In genomic region chr17:26937750-26938322, GRCh38 we compare ENCODE assay signal across 8 cellular contexts.
DNase-seq lines count a peak whose midpoint lies in the region; ATAC-seq and TF ChIP-seq lines count a peak whose summit lies in the region.
"Not testable (repeated sequence)": the region's sequence is repeated elsewhere in the genome, so short reads cannot be mapped to it uniquely, and the experiment has no call there.

No MANE protein-coding gene starts in this region.

- not testable (repeated sequence) for DNase-seq in CD4-positive, CD25-positive, alpha-beta regulatory T cell; RWPE2 (ENCODE audit: low spot score); endodermal cell; left ventricle myocardium superior; lower lobe of right lung; psoas muscle; aorta

- H3K27ac ChIP-seq in CD4-positive, CD25-positive, alpha-beta regulatory T cell (ENCODE audit: insufficient read depth, low read length, poor library complexity, severe bottlenecking); RWPE2 (ENCODE audit: poor library complexity, severe bottlenecking); endodermal cell (ENCODE audit: low read depth, low read length); lower lobe of right lung; psoas muscle; aorta (ENCODE audit: low read depth in 1 of 2, low read length in 2 of 2): not testable (repeated sequence)

- H3K9ac ChIP-seq in endodermal cell (ENCODE audit: extremely low read depth, low read length, poor library complexity, severe bottlenecking) = not testable (repeated sequence)

- peak; percentile 18 to 50 for ATAC-seq in CD4-positive, CD25-positive, alpha-beta regulatory T cell (ENCODE audit: low read depth in 2 of 2)
- ATAC-seq in HG02610 (IDR thresholded peaks at IDR 0.05; ENCODE audit: unreplicated experiment) = peak; percentile 31
- peak; percentile 38; the same call in 1 of the 3 replicates for ATAC-seq in RWPE2 (ENCODE audit: low read depth)
- ATAC-seq in left ventricle myocardium superior = peak; percentile 69
- peak; percentile 82 to 88 for ATAC-seq in lower lobe of right lung
- ATAC-seq in psoas muscle = peak; percentile 43 to 71 (median 66)
- peak; percentile 94 for ATAC-seq in aorta (ENCODE audit: low FRiP score)

- not testable (repeated sequence) for H3K4me3 ChIP-seq in CD4-positive, CD25-positive, alpha-beta regulatory T cell (ENCODE audit: low read depth, low read length); RWPE2 (ENCODE audit: severe bottlenecking); lower lobe of right lung; psoas muscle; aorta (ENCODE audit: low read length in 2 of 2)
- H3K4me3 ChIP-seq in endodermal cell (ENCODE audit: low read length) = peak overlapping the region; percentile 19

- not testable (repeated sequence) for H3K36me3 Mint-ChIP-seq in CD4-positive, CD25-positive, alpha-beta regulatory T cell; endodermal cell (ENCODE audit: low read depth)

- not testable (repeated sequence) for TF ChIP-seq CTCF in RWPE2 (IDR thresholded peaks at IDR 0.05; ENCODE audit: poor library complexity, severe bottlenecking); endodermal cell (conservative IDR thresholded peaks at IDR 0.05); lower lobe of right lung (IDR thresholded peaks at IDR 0.05); psoas muscle (IDR thresholded peaks at IDR 0.05)

- intact Hi-C loops in left ventricle myocardium superior (cut with micrococcal nuclease); lower lobe of right lung (cut with DNase I); psoas muscle (cut with DNase I); aorta (cut with DNase I): not testable (repeated sequence)

- H3K9me3 Mint-ChIP-seq in CD4-positive, CD25-positive, alpha-beta regulatory T cell = not testable (repeated sequence)
- H3K9me3 Mint-ChIP-seq in endodermal cell = peaks cover 10% of the 10 kb centered on the region

- H3K4me1 Mint-ChIP-seq in CD4-positive, CD25-positive, alpha-beta regulatory T cell; endodermal cell: not testable (repeated sequence)

- not testable (repeated sequence) for H3K4me1 ChIP-seq in CD4-positive, CD25-positive, alpha-beta regulatory T cell (ENCODE audit: control insufficient read depth, insufficient read depth, low read length, poor library complexity, severe bottlenecking); RWPE2 (ENCODE audit: insufficient read depth, poor library complexity, severe bottlenecking); endodermal cell (ENCODE audit: control insufficient read depth, insufficient read depth, low read length); lower lobe of right lung; psoas muscle; aorta (ENCODE audit: control insufficient read depth in 1 of 2, insufficient read depth in 2 of 2, low read length in 2 of 2)

- H3K36me3 ChIP-seq in CD4-positive, CD25-positive, alpha-beta regulatory T cell (ENCODE audit: control insufficient read depth, insufficient read depth, low read length); RWPE2 (ENCODE audit: low read depth); endodermal cell (ENCODE audit: control insufficient read depth, insufficient read depth, low read length); lower lobe of right lung; psoas muscle (ENCODE audit: insufficient read depth in 1 of 2, low read depth in 1 of 2); aorta (ENCODE audit: control insufficient read depth in 1 of 2, insufficient read depth in 2 of 2, low read length in 1 of 2): not testable (repeated sequence)

- H3K27ac Mint-ChIP-seq in CD4-positive, CD25-positive, alpha-beta regulatory T cell; endodermal cell: not testable (repeated sequence)

- not testable (repeated sequence) for H3K4me3 Mint-ChIP-seq in CD4-positive, CD25-positive, alpha-beta regulatory T cell; endodermal cell

- 64 to 68% methylated on average over 1 of the region's 1 CpG for WGBS in endodermal cell (ENCODE audit: insufficient coverage in 1 of 2, insufficient read length in 1 of 2), 2 experiments
- 35 to 53% (median 38%) methylated on average over 1 of the region's 1 CpG for WGBS in psoas muscle, 3 donors
- 40 to 48% methylated on average over 1 of the region's 1 CpG for WGBS in aorta, 2 donors

- H3K27me3 Mint-ChIP-seq in CD4-positive, CD25-positive, alpha-beta regulatory T cell; endodermal cell (ENCODE audit: insufficient read depth): not testable (repeated sequence)

- peaks cover 37 to 50% of the 10 kb centered on the region in 2 experiments for H3K9me3 ChIP-seq in CD4-positive, CD25-positive, alpha-beta regulatory T cell (ENCODE audit: control insufficient read depth in 2 of 2, low read length in 2 of 2)
- H3K9me3 ChIP-seq in RWPE2 (ENCODE audit: severe bottlenecking); lower lobe of right lung; psoas muscle: not testable (repeated sequence)
- peaks cover 65% of the 10 kb centered on the region for H3K9me3 ChIP-seq in endodermal cell (ENCODE audit: control insufficient read depth, low read length)
- peaks cover 22% of the 10 kb centered on the region for H3K9me3 ChIP-seq in aorta (ENCODE audit: control insufficient read depth, low read length)

- not testable (repeated sequence) for H3K27me3 ChIP-seq in CD4-positive, CD25-positive, alpha-beta regulatory T cell (ENCODE audit: control insufficient read depth, insufficient read depth, low read length); RWPE2 (ENCODE audit: insufficient read depth, poor library complexity, severe bottlenecking); endodermal cell (ENCODE audit: control insufficient read depth, insufficient read depth, low read length, poor library complexity, severe bottlenecking); lower lobe of right lung (ENCODE audit: low read depth); psoas muscle (ENCODE audit: insufficient read depth in 3 of 3, low read length in 2 of 3); aorta (ENCODE audit: control insufficient read depth in 1 of 2, insufficient read depth in 2 of 2, low read length in 1 of 2)

Comparison
In these comparisons a context has a peak if more than half of its experiments do, and no peak if none do; other contexts are left out.
1. ATAC-seq: peak in every context shown above with its lines; median percentile 94 in aorta; 85 in lower lobe of right lung; 69 in left ventricle myocardium superior; 66 in psoas muscle; 38 in RWPE2; 34 in CD4-positive, CD25-positive, alpha-beta regulatory T cell; 31 in HG02610.